8 cellular contexts compared by ENCODE assay signal in genomic region chr16:81480856-81481821, GRCh38. TPM values are rescaled to one million over a fixed set of nuclear protein-coding genes. Genes with fewer than 3 reads are reported as not detected.
A peak's percentile ranks its signal among the peaks of the same experiment; 100 is the strongest.
DNase-seq lines count a peak whose midpoint lies in the region; ATAC-seq and TF ChIP-seq lines count a peak whose summit lies in the region.

No MANE protein-coding gene starts in this region.

- H3K27ac ChIP-seq in DND-41 (ENCODE audit: low read length) (peak overlapping the region; percentile 27; the same call in 1 of the 2 replicates), skin epidermis (peak overlapping the region in 18 of 21 experiments; percentile 2 to 68 (median 42))

- peak; percentile 66 for TF ChIP-seq POLR2A in GM19099 (IDR thresholded peaks at IDR 0.05; ENCODE audit: extremely low read depth, insufficient read length, low read depth)

- H2AFZ ChIP-seq in DND-41 (ENCODE audit: low read depth, low read length): no peak overlapping the region

- no peak overlapping the region for H3K4me3 ChIP-seq in DND-41 (ENCODE audit: low read depth in 1 of 2, low read length in 2 of 2)
- no peak overlapping the region for H3K4me3 ChIP-seq in skin epidermis

- intact Hi-C loops in head of caudate nucleus (cut with DNase I): no loop called here

- DNase-seq in DND-41 (no peak), RPMI7951 (ENCODE audit: low read depth) (peak; percentile 77), head of caudate nucleus (peak in 24 of 42 donors; percentile 19 to 72 (median 48)), DMS153 (lab: John Stamatoyannopoulos, UW) (no peak), SHP77 treated with DMSO at 0.1 percent for 48 hours (lab: John Stamatoyannopoulos, UW) (no peak)

- no peak for TF ChIP-seq CTCF in DND-41 (IDR thresholded peaks at IDR 0.05; ENCODE audit: borderline replicate concordance, extremely low read depth, low read length, poor library complexity, severe bottlenecking)

- no peaks in the 10 kb centered on the region for H3K4me1 ChIP-seq in DND-41 (ENCODE audit: insufficient read depth, low read length)

- H3K27me3 ChIP-seq in DND-41 (ENCODE audit: insufficient read depth, low read length, poor library complexity): no peaks in the 10 kb centered on the region

- no peak overlapping the region for H3K9ac ChIP-seq in DND-41 (ENCODE audit: low read depth, low read length)

- peaks cover 89% of the 10 kb centered on the region for H4K20me1 ChIP-seq in DND-41 (ENCODE audit: insufficient read depth, low read length)

- H3K4me2 ChIP-seq in DND-41 (ENCODE audit: insufficient read depth, low read length): no peak overlapping the region

- H3K79me2 ChIP-seq in DND-41 (ENCODE audit: insufficient read depth, low read length): peaks cover 100% of the 10 kb centered on the region

- no peaks in the 10 kb centered on the region for H3K9me3 ChIP-seq in DND-41 (ENCODE audit: insufficient read depth, low read length, severe bottlenecking)

- H3K36me3 ChIP-seq in DND-41 (ENCODE audit: insufficient read depth, low read length): peaks cover 35% of the 10 kb centered on the region

- ATAC-seq in DND-41 (ENCODE audit: insufficient read depth, low read depth) (no peak), HG03097 (IDR thresholded peaks at IDR 0.05; ENCODE audit: low FRiP score, unreplicated experiment) (peak; percentile 69)

RNA-seq across cellular contexts. Expression of gene CMIP, which starts 36.5 kb away (rescaled TPM):
- 2.8 and 3.0 TPM in 2 replicates for total RNA-seq in RPMI7951 (2014; rRNA removed; shearing (Covaris generic))

Comparison
In these comparisons a context has a peak if more than half of its experiments do, and no peak if none do; other contexts are left out.
1. DNase-seq: peak in RPMI7951 (single experiment) and head of caudate nucleus (24 of 42); none in DND-41 (single experiment), DMS153 (single experiment) and SHP77 treated with DMSO at 0.1 percent for 48 hours (single experiment).